Comparison of ENCODE assay signal across 18 cellular contexts in the genomic region with DNA sequence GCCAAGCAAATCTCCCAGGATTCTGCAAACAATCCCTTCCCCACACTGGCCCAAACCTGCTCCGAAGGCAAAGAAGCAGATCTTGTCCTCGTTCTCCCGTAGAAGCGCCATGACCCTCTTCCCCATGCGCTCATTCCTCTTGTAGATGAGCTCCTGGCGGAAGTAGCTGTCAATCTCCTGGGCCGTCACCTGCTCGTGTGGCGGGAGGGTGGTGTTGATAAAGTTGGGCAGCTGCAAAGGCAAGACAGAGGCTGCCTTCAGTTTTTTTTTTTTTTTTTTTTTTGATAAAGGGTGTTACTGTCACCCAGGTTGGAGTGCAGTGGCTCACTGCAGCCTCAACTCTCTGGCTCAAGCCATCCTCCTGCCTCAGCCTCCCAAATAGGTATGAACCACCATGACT.
"Had no signal": no experiment of that assay in that cellular context is flagged by ENCODE, and none has a peak within 500 bp of the region (broad histone marks: within the 10 kb centered on the region; RNA-seq: fewer than 3 reads in every experiment).

No MANE protein-coding gene starts in this region.

- H3K4me1 Mint-ChIP-seq: T-cell had no signal

- H3K27ac ChIP-seq: KMS-11 had no signal

- H3K27ac Mint-ChIP-seq: T-cell; T-helper 1 cell treated with Interleukin-12 subunit alpha and Interleukin-12 subunit beta and Interleukin-4 antibody, amounts not matched to agents 30 μg/mL and 1 μg/mL, for 36 hours had no signal

- H3K4me3 Mint-ChIP-seq: T-cell; T-helper 1 cell treated with Interleukin-12 subunit alpha and Interleukin-12 subunit beta and Interleukin-4 antibody, amounts not matched to agents 30 μg/mL and 1 μg/mL, for 36 hours had no signal

- H3K27me3 Mint-ChIP-seq: T-cell had no signal

- H3K9me3 ChIP-seq: SK-N-SH had no signal

- H3K9me3 Mint-ChIP-seq: T-cell; T-helper 1 cell treated with Interleukin-12 subunit alpha and Interleukin-12 subunit beta and Interleukin-4 antibody, amounts not matched to agents 30 μg/mL and 1 μg/mL, for 36 hours had no signal

- DNase-seq: IMR-90, Kasumi-1, MM.1S, NCI-H1092 treated with DMSO at 0.1 percent for 48 hours, NCI-H1436, NCI-H187, NCI-H2029, NCI-H2081 treated with DMSO at 0.1 percent for 48 hours, NCI-H2227 treated with DMSO at 0.1 percent for 48 hours, NCI-H526, NCI-H774, RPMI8226, SIG-M5, SK-N-SH, SW 1271, T-cell had no signal

- H3K36me3 Mint-ChIP-seq: T-cell had no signal
